Comparison of ENCODE assay signal across 10 cellular contexts in the genomic region with DNA sequence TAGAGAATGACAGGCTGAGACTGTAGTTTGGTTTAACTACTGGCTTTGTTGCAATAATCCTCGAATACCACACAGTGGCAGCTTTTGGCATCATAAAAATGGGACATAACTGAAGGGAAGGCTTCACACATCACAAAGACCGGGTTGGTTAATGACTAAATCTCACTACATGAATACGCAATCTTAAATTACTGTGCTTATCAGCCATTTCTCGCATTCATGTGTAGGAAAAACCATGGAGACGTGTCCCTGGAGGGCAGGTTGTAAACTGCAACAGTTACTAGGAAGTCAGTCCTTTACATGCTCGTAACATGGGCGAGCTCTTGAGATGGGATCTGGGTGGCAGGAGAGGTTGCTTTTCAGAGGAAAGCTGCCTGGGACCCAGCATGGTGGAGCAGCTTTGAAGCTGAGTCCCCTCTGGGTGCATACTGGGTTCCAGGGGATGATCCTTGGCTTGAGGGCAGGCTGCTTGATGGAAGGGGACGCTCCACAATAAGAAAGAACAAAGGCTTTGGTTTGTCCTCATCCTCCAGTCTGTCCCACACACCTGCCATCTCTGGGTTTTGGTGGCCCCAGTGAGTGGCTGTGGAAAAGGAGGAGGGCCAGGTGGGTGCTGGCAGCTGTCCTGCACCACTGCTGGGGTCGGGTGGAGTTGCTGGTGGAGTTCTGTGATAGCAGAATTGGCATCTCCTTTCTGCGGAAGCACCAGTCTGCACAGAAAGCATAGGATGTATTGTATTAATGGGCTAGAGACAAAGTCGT. TPM values are rescaled to one million over a fixed set of nuclear protein-coding genes. Genes with fewer than 3 reads are reported as not detected.
DNase-seq lines count a peak whose midpoint lies in the region; ATAC-seq and TF ChIP-seq lines count a peak whose summit lies in the region.
"Had no signal": no experiment of that assay in that cellular context is flagged by ENCODE, and none has a peak within 500 bp of the region (broad histone marks: within the 10 kb centered on the region; RNA-seq: fewer than 3 reads in every experiment).

No MANE protein-coding gene starts in this region.

- no peaks in the 10 kb centered on the region for H3K27me3 Mint-ChIP-seq in activated T-cell treated with anti-CD3 and anti-CD28 coated beads, Interleukin-2, amount 50 U/mL, for 24 hours
- H3K27me3 Mint-ChIP-seq in activated naive CD8-positive, alpha-beta T cell treated with anti-CD3 and anti-CD28 coated beads, Interleukin-2, amount 50 U/mL, for 24 hours = no peaks in the 10 kb centered on the region
- H3K27me3 Mint-ChIP-seq in osteocyte (ENCODE audit: unreplicated experiment) = no peaks in the 10 kb centered on the region

- H3K27me3 ChIP-seq in MG63 (no peaks in the 10 kb centered on the region), stomach (no peaks in the 10 kb centered on the region)

- DNase-seq in activated T-cell treated with anti-CD3 and anti-CD28 coated beads, Interleukin-2, amount 50 U/mL, for 24 hours = no peak
- DNase-seq in activated T-cell treated with anti-CD3 and anti-CD28 coated beads for 4 hours = no peak
- no peak for DNase-seq in MG63
- no peak for DNase-seq in activated naive CD8-positive, alpha-beta T cell treated with anti-CD3 and anti-CD28 coated beads, Interleukin-2, amount 50 U/mL, for 24 hours
- DNase-seq in osteocyte (ENCODE audit: extremely low spot score, unreplicated experiment) = no peak
- DNase-seq in AML-193 (lab: John Stamatoyannopoulos, UW) = no peak
- no peak for DNase-seq in stomach
- DNase-seq: NCI-H524 treated with DMSO at 0.1 percent for 48 hours had no signal

- no peak overlapping the region for H3K27ac ChIP-seq in stomach

- TF ChIP-seq CTCF in osteocyte (IDR thresholded peaks at IDR 0.05) (no peak), stomach (IDR thresholded peaks at IDR 0.05) (no peak)

- peak overlapping the region; percentile 97 for H3K27ac Mint-ChIP-seq in activated T-cell treated with anti-CD3 and anti-CD28 coated beads, Interleukin-2, amount 50 U/mL, for 24 hours
- peak overlapping the region; percentile 95 for H3K27ac Mint-ChIP-seq in activated naive CD8-positive, alpha-beta T cell treated with anti-CD3 and anti-CD28 coated beads, Interleukin-2, amount 50 U/mL, for 24 hours
- H3K27ac Mint-ChIP-seq in osteocyte (ENCODE audit: unreplicated experiment) = peak overlapping the region; percentile 28

- peak overlapping the region; percentile 95 for H3K4me3 ChIP-seq in MG63
- H3K4me3 ChIP-seq in stomach = no peak overlapping the region

- peaks cover 19 to 44% (median 33%) of the 10 kb centered on the region in 4 donors for H3K4me1 ChIP-seq in stomach

- H3K9me3 ChIP-seq in MG63 (no peaks in the 10 kb centered on the region), stomach (no peaks in the 10 kb centered on the region)

- H3K9me3 Mint-ChIP-seq in activated T-cell treated with anti-CD3 and anti-CD28 coated beads, Interleukin-2, amount 50 U/mL, for 24 hours = no peaks in the 10 kb centered on the region
- no peaks in the 10 kb centered on the region for H3K9me3 Mint-ChIP-seq in activated naive CD8-positive, alpha-beta T cell treated with anti-CD3 and anti-CD28 coated beads, Interleukin-2, amount 50 U/mL, for 24 hours
- H3K9me3 Mint-ChIP-seq in osteocyte (ENCODE audit: unreplicated experiment) = no peaks in the 10 kb centered on the region

- peak overlapping the region; percentile 95 for H3K4me3 Mint-ChIP-seq in activated T-cell treated with anti-CD3 and anti-CD28 coated beads, Interleukin-2, amount 50 U/mL, for 24 hours
- peak overlapping the region; percentile 95 for H3K4me3 Mint-ChIP-seq in activated naive CD8-positive, alpha-beta T cell treated with anti-CD3 and anti-CD28 coated beads, Interleukin-2, amount 50 U/mL, for 24 hours
- peak overlapping the region; percentile 87 for H3K4me3 Mint-ChIP-seq in osteocyte (ENCODE audit: unreplicated experiment)

- TF ChIP-seq POLR2A in stomach (IDR thresholded peaks at IDR 0.05) = no peak

- WGBS in stomach, 5 donors = 70 to 77% (median 72%) methylated on average over 9 to 11 of the region's 11 CpGs

- no peak for ATAC-seq in activated naive CD8-positive, alpha-beta T cell treated with anti-CD3 and anti-CD28 coated beads, Interleukin-2, amount 50 U/mL, for 24 hours
- no peak for ATAC-seq in HG03108 (IDR thresholded peaks at IDR 0.05; ENCODE audit: unreplicated experiment)

- intact Hi-C loops in stomach (cut with DNase I; ENCODE audit: low total_unique reads) = no loop called here

- H3K36me3 ChIP-seq in MG63 (peaks cover 59% of the 10 kb centered on the region), stomach (peaks cover 14 to 62% (median 59%) of the 10 kb centered on the region in 4 donors)

- H3K4me1 Mint-ChIP-seq in activated T-cell treated with anti-CD3 and anti-CD28 coated beads, Interleukin-2, amount 50 U/mL, for 24 hours (ENCODE audit: low read depth) = peaks cover 35% of the 10 kb centered on the region
- peaks cover 33% of the 10 kb centered on the region for H3K4me1 Mint-ChIP-seq in activated naive CD8-positive, alpha-beta T cell treated with anti-CD3 and anti-CD28 coated beads, Interleukin-2, amount 50 U/mL, for 24 hours
- peaks cover 24% of the 10 kb centered on the region for H3K4me1 Mint-ChIP-seq in osteocyte (ENCODE audit: unreplicated experiment)

- TF ChIP-seq EP300 in stomach (IDR thresholded peaks at IDR 0.05) = no peak

- peaks cover 84% of the 10 kb centered on the region for H3K36me3 Mint-ChIP-seq in activated T-cell treated with anti-CD3 and anti-CD28 coated beads, Interleukin-2, amount 50 U/mL, for 24 hours (ENCODE audit: low read depth)
- H3K36me3 Mint-ChIP-seq in activated naive CD8-positive, alpha-beta T cell treated with anti-CD3 and anti-CD28 coated beads, Interleukin-2, amount 50 U/mL, for 24 hours (ENCODE audit: low read depth) = peaks cover 41% of the 10 kb centered on the region
- H3K36me3 Mint-ChIP-seq in osteocyte (ENCODE audit: unreplicated experiment) = peaks cover 4% of the 10 kb centered on the region

RNA-seq across cellular contexts. Expression of gene RPS21, which starts 2.1 kb away (rescaled TPM):
- 2,164 and 3,269 TPM in 2 replicates for total RNA-seq in MG63 (2014; rRNA removed; shearing (Covaris generic); ENCODE audit: low replicate concordance)
- total RNA-seq in osteocyte = 1,013 and 1,039 TPM in 2 replicates
- 1,000 to 10,000 TPM in 3 of 5 donors, 100 to 1,000 TPM in 2; 239 to 2,998 (median 1,528) TPM for total RNA-seq in stomach
- 1,000 to 10,000 TPM; 4,606 to 7,615 (median 4,647) TPM for polyA plus RNA-seq in stomach

RNA-seq across cellular contexts. Expression of gene CABLES2, which starts 18.1 kb away (rescaled TPM):
- total RNA-seq in MG63 (2014; rRNA removed; shearing (Covaris generic); ENCODE audit: low replicate concordance) = 1.3 and 6.0 TPM in 2 replicates
- 7.8 and 8.8 TPM in 2 replicates for total RNA-seq in osteocyte
- 1 to 10 TPM in 4 of 5 donors, under 1 TPM in 1; 0.55 to 7.8 (median 1.4) TPM for total RNA-seq in stomach
- 1 to 10 TPM; 2.0 to 3.2 (median 2.5) TPM for polyA plus RNA-seq in stomach

RNA-seq across cellular contexts. Expression of gene LAMA5, which starts 21.9 kb away (rescaled TPM):
- 12.8 and 22.2 TPM in 2 replicates for total RNA-seq in MG63 (2014; rRNA removed; shearing (Covaris generic); ENCODE audit: low replicate concordance)
- total RNA-seq in osteocyte (201 and 204 TPM in 2 replicates), stomach (100 to 1,000 TPM in 2 of 5 donors, 10 to 100 TPM in 3; 42.2 to 278 (median 86.9) TPM)
- polyA plus RNA-seq in stomach = 100 to 1,000 TPM in 1 of 3 donors, 10 to 100 TPM in 2; 41.4 to 278 (median 72.3) TPM
- polyA plus RNA-seq: CD14-positive monocyte had no signal

RNA-seq across cellular contexts. Expression of gene RBBP8NL, which starts 38.3 kb away (rescaled TPM):
- total RNA-seq in MG63 (2014; rRNA removed; shearing (Covaris generic); ENCODE audit: low replicate concordance) = not detected in 2 replicates
- total RNA-seq in osteocyte = not detected in 2 replicates
- 1 to 10 TPM in 1 of 5 donors, under 1 TPM in 2, not detected in 2; 0.45 to 2.3 (median 0.55) TPM for total RNA-seq in stomach
- polyA plus RNA-seq in stomach = 1 to 10 TPM; 2.1 to 8.0 (median 5.7) TPM
- polyA plus RNA-seq: CD14-positive monocyte had no signal

Comparison
In these comparisons a context has a peak if more than half of its experiments do, and no peak if none do; other contexts are left out.
1. H3K27ac Mint-ChIP-seq: peak in every context shown above with its lines; median percentile 97 in activated T-cell treated with anti-CD3 and anti-CD28 coated beads, Interleukin-2, amount 50 U/mL, for 24 hours; 95 in activated naive CD8-positive, alpha-beta T cell treated with anti-CD3 and anti-CD28 coated beads, Interleukin-2, amount 50 U/mL, for 24 hours; 28 in osteocyte.